ENCODE assay signal across 1 cellular context in the genomic region with DNA sequence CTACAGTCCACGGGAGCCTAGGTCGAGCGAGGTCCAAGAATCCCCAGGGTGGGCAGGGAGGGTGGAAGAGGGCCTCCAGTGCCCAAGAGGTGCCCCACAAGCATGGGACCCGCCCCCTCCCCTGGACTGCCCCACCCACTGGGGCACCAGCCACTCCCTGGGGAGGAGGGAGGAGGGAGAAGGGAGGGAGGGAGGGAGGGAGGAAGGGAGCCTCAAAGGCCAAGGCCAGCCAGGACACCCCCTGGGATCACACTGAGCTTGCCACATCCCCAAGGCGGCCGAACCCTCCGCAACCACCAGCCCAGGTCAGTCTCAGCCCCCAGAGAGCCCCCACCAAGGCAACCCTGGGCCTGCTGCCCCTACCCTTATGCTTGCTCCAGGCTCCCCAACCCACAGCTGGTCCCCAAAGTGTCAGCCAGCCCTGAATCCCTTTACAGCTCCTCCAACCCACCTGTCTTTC.
TF ChIP-seq lines count a peak whose summit lies in the region.

TSS of gene GATA1 (plus strand) at position 250 of the 460 bp plus-strand sequence. CDS start 4,520 bp downstream, outside the sequence.

TF ChIP-seq in IMR-90, 13 proteins besides CTCF, POLR2A, EP300 and RAD21:
- TF ChIP-seq MXI1 (IDR thresholded peaks at IDR 0.05; ENCODE audit: borderline replicate concordance, low read depth, low read length): no peak
- TF ChIP-seq MAFK (IDR thresholded peaks at IDR 0.05; ENCODE audit: low read depth, low read length): no peak
- TF ChIP-seq RCOR1 (IDR thresholded peaks at IDR 0.05; ENCODE audit: insufficient replicate concordance, low read length): no peak
- TF ChIP-seq NFE2L2 (IDR thresholded peaks at IDR 0.05; ENCODE audit: low read depth, low read length): no peak
- TF ChIP-seq, protein P1, sequence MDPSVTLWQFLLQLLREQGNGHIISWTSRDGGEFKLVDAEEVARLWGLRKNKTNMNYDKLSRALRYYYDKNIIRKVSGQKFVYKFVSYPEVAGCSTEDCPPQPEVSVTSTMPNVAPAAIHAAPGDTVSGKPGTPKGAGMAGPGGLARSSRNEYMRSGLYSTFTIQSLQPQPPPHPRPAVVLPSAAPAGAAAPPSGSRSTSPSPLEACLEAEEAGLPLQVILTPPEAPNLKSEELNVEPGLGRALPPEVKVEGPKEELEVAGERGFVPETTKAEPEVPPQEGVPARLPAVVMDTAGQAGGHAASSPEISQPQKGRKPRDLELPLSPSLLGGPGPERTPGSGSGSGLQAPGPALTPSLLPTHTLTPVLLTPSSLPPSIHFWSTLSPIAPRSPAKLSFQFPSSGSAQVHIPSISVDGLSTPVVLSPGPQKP (IDR thresholded peaks at IDR 0.05; ENCODE audit: borderline replicate concordance, low read depth, low read length): no peak
- no peak for TF ChIP-seq MAZ (IDR thresholded peaks at IDR 0.05; ENCODE audit: borderline replicate concordance, low read depth, low read length)
- TF ChIP-seq BHLHE40 (IDR thresholded peaks at IDR 0.05; ENCODE audit: low read depth, low read length): no peak
- no peak for TF ChIP-seq FOS (IDR thresholded peaks at IDR 0.05; ENCODE audit: low read depth, low read length)
- TF ChIP-seq USF2 (IDR thresholded peaks at IDR 0.05; ENCODE audit: low read depth, low read length): no peak
- no peak for TF ChIP-seq CHD1 (IDR thresholded peaks at IDR 0.05; ENCODE audit: low read depth, low read length)
- TF ChIP-seq CEBPB (IDR thresholded peaks at IDR 0.05; ENCODE audit: low read depth, low read length): no peak
- no peak for TF ChIP-seq SMC3 (IDR thresholded peaks at IDR 0.05; ENCODE audit: low read depth, low read length)
- no peak for TF ChIP-seq RFX5 (IDR thresholded peaks at IDR 0.05; ENCODE audit: low read depth, low read length)
